In the genomic region with DNA sequence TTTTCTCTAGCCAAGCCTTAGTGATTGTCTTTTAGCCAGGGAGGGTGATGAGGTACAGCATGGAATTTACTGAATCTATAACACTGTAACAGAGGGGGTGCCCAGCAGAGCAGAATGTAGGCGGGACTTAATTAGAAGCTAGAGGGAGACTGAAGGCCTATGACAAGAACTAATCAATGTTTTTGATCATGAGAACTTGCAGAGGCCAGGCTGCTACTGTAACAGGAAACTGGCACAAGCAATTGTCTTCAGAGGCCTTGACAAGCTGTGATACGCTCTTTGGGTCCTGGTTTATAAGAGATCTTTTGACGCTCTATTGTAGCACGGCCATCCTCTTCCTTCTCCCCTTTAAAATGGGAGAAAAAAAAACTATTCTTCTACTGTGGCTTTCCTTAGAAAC, we compare ENCODE assay signal across 18 cellular contexts.
DNase-seq lines count a peak whose midpoint lies in the region; ATAC-seq and TF ChIP-seq lines count a peak whose summit lies in the region.
"Had no signal": no experiment of that assay in that cellular context is flagged by ENCODE, and none has a peak within 500 bp of the region (broad histone marks: within the 10 kb centered on the region; RNA-seq: fewer than 3 reads in every experiment).

No MANE protein-coding gene starts in this region.

- H3K79me2 ChIP-seq in PC-3 (ENCODE audit: low read length) (no peaks in the 10 kb centered on the region), neural progenitor cell (ENCODE audit: low read depth) (no peaks in the 10 kb centered on the region)

- BruUV-seq in PC-3 (replicated peaks; lab: Mats Ljungman, UMichigan): no TSS peak

- H4K20me1 ChIP-seq in PC-3 (ENCODE audit: low read length) (no peaks in the 10 kb centered on the region), neural progenitor cell (ENCODE audit: low read depth) (no peaks in the 10 kb centered on the region)

- H3K4me3 Mint-ChIP-seq in endothelial cell (ENCODE audit: unreplicated experiment) (no peak overlapping the region), neural progenitor cell (no peak overlapping the region)
- H3K4me3 Mint-ChIP-seq: B cell had no signal

- intact Hi-C loops in PC-3 (cut with micrococcal nuclease) (no loop called here), left lung (cut with DNase I) (no loop called here)

- no peaks in the 10 kb centered on the region for H3K9me2 ChIP-seq in PC-3 (replicated peaks; ENCODE audit: low read length)

- no peaks in the 10 kb centered on the region for H3K27me3 ChIP-seq in BE2C
- no peaks in the 10 kb centered on the region for H3K27me3 ChIP-seq in PC-3 (ENCODE audit: low read length)
- no peaks in the 10 kb centered on the region for H3K27me3 ChIP-seq in neural progenitor cell
- H3K27me3 ChIP-seq in left lung: no peaks in the 10 kb centered on the region

- POLR2A ChIA-PET in PC-3 (lab: Charles Lee; ENCODE audit: unreplicated experiment): no interaction called here

- H3K9me3 ChIP-seq in BE2C (no peaks in the 10 kb centered on the region), PC-3 (ENCODE audit: low read length) (no peaks in the 10 kb centered on the region), neural progenitor cell (ENCODE audit: low read depth) (no peaks in the 10 kb centered on the region), left lung (peaks cover 0 to 5% of the 10 kb centered on the region in 2 donors)

- TF ChIP-seq CTCF in BE2C (IDR thresholded peaks at IDR 0.05; ENCODE audit: low read depth, low read length) (no peak), PC-3 (conservative IDR thresholded peaks at IDR 0.05; ENCODE audit: low read depth, low read length) (no peak), endothelial cell (IDR thresholded peaks at IDR 0.05; ENCODE audit: unreplicated experiment) (no peak), neural progenitor cell (IDR thresholded peaks at IDR 0.05) (no peak), left lung (IDR thresholded peaks at IDR 0.05) (no peak)

- H3K4me1 Mint-ChIP-seq in endothelial cell (ENCODE audit: unreplicated experiment): peaks cover 13% of the 10 kb centered on the region
- H3K4me1 Mint-ChIP-seq in neural progenitor cell: peaks cover 7% of the 10 kb centered on the region
- H3K4me1 Mint-ChIP-seq: B cell had no signal

- H3K36me3 Mint-ChIP-seq in endothelial cell (ENCODE audit: low read depth, unreplicated experiment) (no peaks in the 10 kb centered on the region), neural progenitor cell (no peaks in the 10 kb centered on the region)

- H3K36me3 ChIP-seq in BE2C (no peaks in the 10 kb centered on the region), PC-3 (ENCODE audit: low read depth, low read length) (no peaks in the 10 kb centered on the region), neural progenitor cell (no peaks in the 10 kb centered on the region), left lung (no peaks in the 10 kb centered on the region)

- DNase-seq in BE2C: peak; percentile 52
- DNase-seq in PC-3: no peak
- peak; percentile 10 for DNase-seq in endothelial cell (ENCODE audit: low spot score)
- DNase-seq in neural progenitor cell (ENCODE audit: low spot score): peak; percentile 10
- no peak for DNase-seq in AG08396 (ENCODE audit: low spot score)
- DNase-seq in left lung: no peak
- DNase-seq: DMS79, NCI-H1092 treated with DMSO at 0.1 percent for 48 hours, NCI-H1436 treated with DMSO at 0.1 percent for 48 hours, NCI-H2029, NCI-H345, NCI-H524, NCI-H82, Right ventricle myocardium superior had no signal

- H3K27ac Mint-ChIP-seq in endothelial cell (ENCODE audit: unreplicated experiment) (peak overlapping the region; percentile 93), neural progenitor cell (no peak overlapping the region)
- H3K27ac Mint-ChIP-seq: B cell had no signal

- CTCF ChIA-PET in PC-3 (lab: Charles Lee): no interaction called here

- H3K4me1 ChIP-seq in BE2C (peaks cover 38% of the 10 kb centered on the region), PC-3 (ENCODE audit: insufficient read depth, low read length) (no peaks in the 10 kb centered on the region), neural progenitor cell (peaks cover 16% of the 10 kb centered on the region), left lung (no peaks in the 10 kb centered on the region)

- H3K9ac ChIP-seq in PC-3 (ENCODE audit: low read length) (no peak overlapping the region), neural progenitor cell (no peak overlapping the region)
- H3K9ac ChIP-seq: KMS-11 had no signal

- H3K4me2 ChIP-seq in PC-3 (ENCODE audit: low read length) (no peak overlapping the region), neural progenitor cell (no peak overlapping the region)
- H3K4me2 ChIP-seq: KMS-11 had no signal

- H3F3A ChIP-seq in PC-3 (ENCODE audit: low read length, unreplicated experiment): no peaks in the 10 kb centered on the region
- H3F3A ChIP-seq in neural progenitor cell (ENCODE audit: low read depth): no peaks in the 10 kb centered on the region

- no peaks in the 10 kb centered on the region for H3K27me3 Mint-ChIP-seq in endothelial cell (ENCODE audit: unreplicated experiment)
- no peaks in the 10 kb centered on the region for H3K27me3 Mint-ChIP-seq in neural progenitor cell (ENCODE audit: insufficient read depth, low read depth)
- H3K27me3 Mint-ChIP-seq: B cell had no signal

- no peak overlapping the region for H3K4me3 ChIP-seq in BE2C (ENCODE audit: low read depth, low read length)
- H3K4me3 ChIP-seq in PC-3 (ENCODE audit: low read length): no peak overlapping the region
- no peak overlapping the region for H3K4me3 ChIP-seq in neural progenitor cell
- no peak overlapping the region for H3K4me3 ChIP-seq in left lung

- peak overlapping the region; percentile 35; the same call in 1 of the 2 replicates for H2AFZ ChIP-seq in PC-3 (ENCODE audit: low read length)
- H2AFZ ChIP-seq in neural progenitor cell (replicated peaks): peak overlapping the region; percentile 91

- ATAC-seq in PC-3: no peak
- no peak for ATAC-seq in left lung
- no peak for ATAC-seq in GM19023 (IDR thresholded peaks at IDR 0.05; ENCODE audit: unreplicated experiment)
- ATAC-seq: HCT116 had no signal

- H3K9me3 Mint-ChIP-seq in endothelial cell (ENCODE audit: unreplicated experiment) (no peaks in the 10 kb centered on the region), neural progenitor cell (no peaks in the 10 kb centered on the region)

- no peak overlapping the region for H3K27ac ChIP-seq in PC-3 (ENCODE audit: low read length)
- H3K27ac ChIP-seq in neural progenitor cell: no peak overlapping the region
- no peak overlapping the region for H3K27ac ChIP-seq in left lung
- H3K27ac ChIP-seq: KMS-11 had no signal

Comparison
In these comparisons a context has a peak if more than half of its experiments do, and no peak if none do; other contexts are left out.
1. DNase-seq: peak in BE2C (single experiment), endothelial cell (single experiment) and neural progenitor cell (single experiment); none in PC-3 (single experiment), AG08396 (single experiment) and left lung (0 of 2).